Comparison of ENCODE assay signal across 1 cellular context in the genomic region with DNA sequence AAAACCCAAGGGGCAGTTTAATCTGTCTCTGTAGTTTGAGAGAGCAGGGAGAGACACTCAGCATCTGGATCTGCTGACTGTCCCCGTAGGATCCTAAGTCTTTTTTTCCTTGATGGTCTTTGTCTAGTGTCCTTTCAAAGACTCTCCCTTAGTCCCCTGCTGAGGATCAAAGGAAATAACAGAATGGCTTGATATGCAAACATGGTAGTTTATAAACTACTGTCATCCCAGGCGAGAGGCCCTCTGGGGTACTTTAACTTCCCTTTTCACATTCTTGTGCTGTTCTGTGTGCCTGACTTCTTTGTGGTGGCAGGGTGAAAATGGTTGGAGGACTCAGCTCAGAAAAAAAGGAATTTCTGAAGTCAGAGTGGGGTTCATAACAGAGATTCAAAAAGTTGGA.
TF ChIP-seq lines count a peak whose summit lies in the region.

No MANE protein-coding gene starts in this region.

TF ChIP-seq in H1, 55 proteins besides CTCF, POLR2A, EP300 and RAD21:
- TF ChIP-seq TEAD4 (IDR thresholded peaks at IDR 0.05; ENCODE audit: low read depth, low read length) = peak; percentile 57
- TF ChIP-seq POLR2AphosphoS5 (IDR thresholded peaks at IDR 0.05; ENCODE audit: low read depth, low read length) = peak; percentile 76; the same call in 1 of the 2 replicates
- TF ChIP-seq KDM1A (IDR thresholded peaks at IDR 0.05; ENCODE audit: borderline replicate concordance, low read length) = no peak
- peak; percentile 50; the same call in 1 of the 2 replicates for TF ChIP-seq SP1 (IDR thresholded peaks at IDR 0.05; ENCODE audit: low read depth, low read length)
- TF ChIP-seq EGR1 (IDR thresholded peaks at IDR 0.05; ENCODE audit: borderline replicate concordance, low read depth, low read length) = 0 out of 2 replicates have a peak, but pooled peaks have one; percentile 36
- TF ChIP-seq TCF12 (IDR thresholded peaks at IDR 0.05; ENCODE audit: low read depth, low read length) = peak; percentile 92
- TF ChIP-seq NANOG (IDR thresholded peaks at IDR 0.05; ENCODE audit: insufficient read depth, low read depth, low read length, poor library complexity, severe bottlenecking) = peak; percentile 91
- no peak for TF ChIP-seq CBX8 (IDR thresholded peaks at IDR 0.05; ENCODE audit: borderline replicate concordance, low read depth, low read length)
- no peak for TF ChIP-seq ASH2L (IDR thresholded peaks at IDR 0.05; ENCODE audit: low read length)
